ENCODE assay signal across 1 cellular context in the genomic region with DNA sequence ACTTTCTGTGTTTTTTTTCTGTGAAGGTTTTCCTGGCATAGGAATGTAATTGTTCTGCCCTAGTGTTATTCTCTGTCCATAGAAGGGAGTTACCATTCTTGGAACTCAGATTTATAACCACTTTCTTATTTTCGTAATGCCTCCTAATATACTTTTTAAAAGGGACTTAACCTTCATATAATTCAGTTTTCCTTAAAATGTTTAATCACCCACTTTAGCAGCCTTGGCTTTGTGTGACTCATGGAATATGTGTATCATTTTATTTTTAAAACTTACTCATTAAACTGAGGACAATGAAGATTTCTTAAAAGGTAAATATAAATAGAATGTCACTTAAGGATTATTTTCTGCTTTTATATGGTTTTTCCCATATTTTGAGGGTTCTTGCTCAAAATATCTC.
TF ChIP-seq lines count a peak whose summit lies in the region.

No MANE protein-coding gene starts in this region.

TF ChIP-seq in GM23338, 12 proteins besides CTCF, POLR2A, EP300 and RAD21 (continued from another document):
- TF ChIP-seq, protein P1, sequence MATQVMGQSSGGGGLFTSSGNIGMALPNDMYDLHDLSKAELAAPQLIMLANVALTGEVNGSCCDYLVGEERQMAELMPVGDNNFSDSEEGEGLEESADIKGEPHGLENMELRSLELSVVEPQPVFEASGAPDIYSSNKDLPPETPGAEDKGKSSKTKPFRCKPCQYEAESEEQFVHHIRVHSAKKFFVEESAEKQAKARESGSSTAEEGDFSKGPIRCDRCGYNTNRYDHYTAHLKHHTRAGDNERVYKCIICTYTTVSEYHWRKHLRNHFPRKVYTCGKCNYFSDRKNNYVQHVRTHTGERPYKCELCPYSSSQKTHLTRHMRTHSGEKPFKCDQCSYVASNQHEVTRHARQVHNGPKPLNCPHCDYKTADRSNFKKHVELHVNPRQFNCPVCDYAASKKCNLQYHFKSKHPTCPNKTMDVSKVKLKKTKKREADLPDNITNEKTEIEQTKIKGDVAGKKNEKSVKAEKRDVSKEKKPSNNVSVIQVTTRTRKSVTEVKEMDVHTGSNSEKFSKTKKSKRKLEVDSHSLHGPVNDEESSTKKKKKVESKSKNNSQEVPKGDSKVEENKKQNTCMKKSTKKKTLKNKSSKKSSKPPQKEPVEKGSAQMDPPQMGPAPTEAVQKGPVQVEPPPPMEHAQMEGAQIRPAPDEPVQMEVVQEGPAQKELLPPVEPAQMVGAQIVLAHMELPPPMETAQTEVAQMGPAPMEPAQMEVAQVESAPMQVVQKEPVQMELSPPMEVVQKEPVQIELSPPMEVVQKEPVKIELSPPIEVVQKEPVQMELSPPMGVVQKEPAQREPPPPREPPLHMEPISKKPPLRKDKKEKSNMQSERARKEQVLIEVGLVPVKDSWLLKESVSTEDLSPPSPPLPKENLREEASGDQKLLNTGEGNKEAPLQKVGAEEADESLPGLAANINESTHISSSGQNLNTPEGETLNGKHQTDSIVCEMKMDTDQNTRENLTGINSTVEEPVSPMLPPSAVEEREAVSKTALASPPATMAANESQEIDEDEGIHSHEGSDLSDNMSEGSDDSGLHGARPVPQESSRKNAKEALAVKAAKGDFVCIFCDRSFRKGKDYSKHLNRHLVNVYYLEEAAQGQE (IDR thresholded peaks at IDR 0.05; ENCODE audit: unreplicated experiment), result no peak
- no peak for TF ChIP-seq ZNF114 (CRISPR knock-in tag; IDR thresholded peaks at IDR 0.05)
- no peak for TF ChIP-seq EZH2phosphoT487 (IDR thresholded peaks at IDR 0.05; ENCODE audit: unreplicated experiment)
- no peak for TF ChIP-seq ZNF331 (CRISPR knock-in tag; IDR thresholded peaks at IDR 0.05; ENCODE audit: low read depth)
- no peak for TF ChIP-seq STAT1 (IDR thresholded peaks at IDR 0.05; ENCODE audit: unreplicated experiment)
- TF ChIP-seq, protein P2, sequence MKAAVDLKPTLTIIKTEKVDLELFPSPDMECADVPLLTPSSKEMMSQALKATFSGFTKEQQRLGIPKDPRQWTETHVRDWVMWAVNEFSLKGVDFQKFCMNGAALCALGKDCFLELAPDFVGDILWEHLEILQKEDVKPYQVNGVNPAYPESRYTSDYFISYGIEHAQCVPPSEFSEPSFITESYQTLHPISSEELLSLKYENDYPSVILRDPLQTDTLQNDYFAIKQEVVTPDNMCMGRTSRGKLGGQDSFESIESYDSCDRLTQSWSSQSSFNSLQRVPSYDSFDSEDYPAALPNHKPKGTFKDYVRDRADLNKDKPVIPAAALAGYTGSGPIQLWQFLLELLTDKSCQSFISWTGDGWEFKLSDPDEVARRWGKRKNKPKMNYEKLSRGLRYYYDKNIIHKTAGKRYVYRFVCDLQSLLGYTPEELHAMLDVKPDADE (IDR thresholded peaks at IDR 0.05), result no peak
- TF ChIP-seq NANOG (IDR thresholded peaks at IDR 0.05; ENCODE audit: borderline replicate concordance), result no peak
- no peak for TF ChIP-seq JUNB (IDR thresholded peaks at IDR 0.05; ENCODE audit: unreplicated experiment)
- TF ChIP-seq EZH2 (IDR thresholded peaks at IDR 0.05; ENCODE audit: low read depth, unreplicated experiment), result no peak
- TF ChIP-seq, protein P3, sequence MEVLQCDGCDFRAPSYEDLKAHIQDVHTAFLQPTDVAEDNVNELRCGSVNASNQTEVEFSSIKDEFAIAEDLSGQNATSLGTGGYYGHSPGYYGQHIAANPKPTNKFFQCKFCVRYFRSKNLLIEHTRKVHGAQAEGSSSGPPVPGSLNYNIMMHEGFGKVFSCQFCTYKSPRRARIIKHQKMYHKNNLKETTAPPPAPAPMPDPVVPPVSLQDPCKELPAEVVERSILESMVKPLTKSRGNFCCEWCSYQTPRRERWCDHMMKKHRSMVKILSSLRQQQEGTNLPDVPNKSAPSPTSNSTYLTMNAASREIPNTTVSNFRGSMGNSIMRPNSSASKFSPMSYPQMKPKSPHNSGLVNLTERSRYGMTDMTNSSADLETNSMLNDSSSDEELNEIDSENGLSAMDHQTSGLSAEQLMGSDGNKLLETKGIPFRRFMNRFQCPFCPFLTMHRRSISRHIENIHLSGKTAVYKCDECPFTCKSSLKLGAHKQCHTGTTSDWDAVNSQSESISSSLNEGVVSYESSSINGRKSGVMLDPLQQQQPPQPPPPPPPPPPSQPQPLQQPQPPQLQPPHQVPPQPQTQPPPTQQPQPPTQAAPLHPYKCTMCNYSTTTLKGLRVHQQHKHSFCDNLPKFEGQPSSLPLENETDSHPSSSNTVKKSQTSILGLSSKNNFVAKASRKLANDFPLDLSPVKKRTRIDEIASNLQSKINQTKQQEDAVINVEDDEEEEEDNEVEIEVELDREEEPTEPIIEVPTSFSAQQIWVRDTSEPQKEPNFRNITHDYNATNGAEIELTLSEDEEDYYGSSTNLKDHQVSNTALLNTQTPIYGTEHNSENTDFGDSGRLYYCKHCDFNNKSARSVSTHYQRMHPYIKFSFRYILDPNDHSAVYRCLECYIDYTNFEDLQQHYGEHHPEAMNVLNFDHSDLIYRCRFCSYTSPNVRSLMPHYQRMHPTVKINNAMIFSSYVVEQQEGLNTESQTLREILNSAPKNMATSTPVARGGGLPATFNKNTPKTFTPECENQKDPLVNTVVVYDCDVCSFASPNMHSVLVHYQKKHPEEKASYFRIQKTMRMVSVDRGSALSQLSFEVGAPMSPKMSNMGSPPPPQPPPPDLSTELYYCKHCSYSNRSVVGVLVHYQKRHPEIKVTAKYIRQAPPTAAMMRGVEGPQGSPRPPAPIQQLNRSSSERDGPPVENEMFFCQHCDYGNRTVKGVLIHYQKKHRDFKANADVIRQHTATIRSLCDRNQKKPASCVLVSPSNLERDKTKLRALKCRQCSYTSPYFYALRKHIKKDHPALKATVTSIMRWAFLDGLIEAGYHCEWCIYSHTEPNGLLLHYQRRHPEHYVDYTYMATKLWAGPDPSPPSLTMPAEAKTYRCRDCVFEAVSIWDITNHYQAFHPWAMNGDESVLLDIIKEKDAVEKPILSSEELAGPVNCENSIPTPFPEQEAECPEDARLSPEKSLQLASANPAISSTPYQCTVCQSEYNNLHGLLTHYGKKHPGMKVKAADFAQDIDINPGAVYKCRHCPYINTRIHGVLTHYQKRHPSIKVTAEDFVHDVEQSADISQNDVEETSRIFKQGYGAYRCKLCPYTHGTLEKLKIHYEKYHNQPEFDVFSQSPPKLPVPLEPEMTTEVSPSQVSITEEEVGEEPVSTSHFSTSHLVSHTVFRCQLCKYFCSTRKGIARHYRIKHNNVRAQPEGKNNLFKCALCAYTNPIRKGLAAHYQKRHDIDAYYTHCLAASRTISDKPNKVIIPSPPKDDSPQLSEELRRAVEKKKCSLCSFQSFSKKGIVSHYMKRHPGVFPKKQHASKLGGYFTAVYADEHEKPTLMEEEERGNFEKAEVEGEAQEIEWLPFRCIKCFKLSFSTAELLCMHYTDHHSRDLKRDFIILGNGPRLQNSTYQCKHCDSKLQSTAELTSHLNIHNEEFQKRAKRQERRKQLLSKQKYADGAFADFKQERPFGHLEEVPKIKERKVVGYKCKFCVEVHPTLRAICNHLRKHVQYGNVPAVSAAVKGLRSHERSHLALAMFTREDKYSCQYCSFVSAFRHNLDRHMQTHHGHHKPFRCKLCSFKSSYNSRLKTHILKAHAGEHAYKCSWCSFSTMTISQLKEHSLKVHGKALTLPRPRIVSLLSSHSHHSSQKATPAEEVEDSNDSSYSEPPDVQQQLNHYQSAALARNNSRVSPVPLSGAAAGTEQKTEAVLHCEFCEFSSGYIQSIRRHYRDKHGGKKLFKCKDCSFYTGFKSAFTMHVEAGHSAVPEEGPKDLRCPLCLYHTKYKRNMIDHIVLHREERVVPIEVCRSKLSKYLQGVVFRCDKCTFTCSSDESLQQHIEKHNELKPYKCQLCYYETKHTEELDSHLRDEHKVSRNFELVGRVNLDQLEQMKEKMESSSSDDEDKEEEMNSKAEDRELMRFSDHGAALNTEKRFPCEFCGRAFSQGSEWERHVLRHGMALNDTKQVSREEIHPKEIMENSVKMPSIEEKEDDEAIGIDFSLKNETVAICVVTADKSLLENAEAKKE (CRISPR knock-in tag; IDR thresholded peaks at IDR 0.05), result no peak
